ENCODE assay signal across 19 cellular contexts in genomic region chr13:85616275-85616674, GRCh38.
A peak's percentile ranks its signal among the peaks of the same experiment; 100 is the strongest.
DNase-seq lines count a peak whose midpoint lies in the region; ATAC-seq, FAIRE-seq and TF ChIP-seq lines count a peak whose summit lies in the region.
"Had no signal": no experiment of that assay in that cellular context is flagged by ENCODE, and none has a peak within 500 bp of the region (broad histone marks: within the 10 kb centered on the region; RNA-seq: fewer than 3 reads in every experiment).

No MANE protein-coding gene starts in this region.

- WGBS in A549 (ENCODE audit: missing lambda C conversion rate), result 48% methylated on average over 2 of the region's 2 CpGs
- 46 to 68% methylated on average over 2 of the region's 2 CpGs for WGBS in esophagus squamous epithelium, 2 donors

- H3K4me1 ChIP-seq in A549 (no peaks in the 10 kb centered on the region), colonic mucosa (no peaks in the 10 kb centered on the region), esophagus squamous epithelium (no peaks in the 10 kb centered on the region)
- H3K4me1 ChIP-seq: BLaER1, Peyer's patch had no signal

- H3K36me3 ChIP-seq in colonic mucosa (no peaks in the 10 kb centered on the region), esophagus squamous epithelium (no peaks in the 10 kb centered on the region)
- H3K36me3 ChIP-seq: BLaER1, Peyer's patch had no signal

- CTCF ChIA-PET in A549 (lab: Yijun Ruan, JAX), result no interaction called here

- H3K4me2 ChIP-seq in A549, result no peak overlapping the region
- H3K4me2 ChIP-seq: BLaER1, SK-N-SH had no signal

- no peak for TF ChIP-seq EP300 in A549 (IDR thresholded peaks at IDR 0.05)

- intact Hi-C loops in colonic mucosa (cut with DNase I) (no loop called here), esophagus squamous epithelium (cut with DNase I) (no loop called here)

- FAIRE-seq in A549 (lab: Jason Lieb, UNC), result no peak

- ATAC-seq in A549 (no peak), esophagus mucosa (peak; percentile 69), HG02678 (IDR thresholded peaks at IDR 0.05; ENCODE audit: unreplicated experiment) (no peak)

- H3K4me1 Mint-ChIP-seq in HFFc6 (ENCODE audit: low read depth), result peaks cover 17% of the 10 kb centered on the region
- H3K4me1 Mint-ChIP-seq: CD4-positive, alpha-beta memory T cell had no signal

- H3K36me3 Mint-ChIP-seq in HFFc6 (ENCODE audit: low read depth), result peaks cover 11% of the 10 kb centered on the region; the same call in 1 of the 2 replicates
- H3K36me3 Mint-ChIP-seq: CD4-positive, alpha-beta memory T cell had no signal

- POLR2A ChIA-PET in A549 (lab: Yijun Ruan, JAX), result no interaction called here

- TF ChIP-seq CTCF in A549 (IDR thresholded peaks at IDR 0.05) (no peak), HFFc6 (IDR thresholded peaks at IDR 0.05) (no peak), colonic mucosa (IDR thresholded peaks at IDR 0.05) (no peak), esophagus squamous epithelium (IDR thresholded peaks at IDR 0.05) (no peak)

- H3K9ac ChIP-seq in colonic mucosa (ENCODE audit: low read depth in 2 of 2, low read length in 2 of 2), result no peak overlapping the region
- H3K9ac ChIP-seq: BLaER1, SK-N-SH had no signal

- H3K4me3 ChIP-seq in A549, result no peak overlapping the region
- no peak overlapping the region for H3K4me3 ChIP-seq in colonic mucosa
- no peak overlapping the region for H3K4me3 ChIP-seq in esophagus squamous epithelium
- H3K4me3 ChIP-seq: BLaER1, Peyer's patch had no signal

- H3K27ac ChIP-seq in A549 (no peak overlapping the region), colonic mucosa (no peak overlapping the region), esophagus squamous epithelium (no peak overlapping the region)
- H3K27ac ChIP-seq: BLaER1, Peyer's patch had no signal

- peak overlapping the region; percentile 77; the same call in 1 of the 2 replicates for H3K27ac Mint-ChIP-seq in HFFc6
- H3K27ac Mint-ChIP-seq: CD4-positive, alpha-beta memory T cell had no signal

- H3K9me3 ChIP-seq in A549 (no peaks in the 10 kb centered on the region), colonic mucosa (no peaks in the 10 kb centered on the region), esophagus squamous epithelium (no peaks in the 10 kb centered on the region)
- H3K9me3 ChIP-seq: BLaER1, Peyer's patch, SK-N-SH had no signal

- no peak for DNase-seq in A549 (ENCODE audit: low read depth in 1 of 2, low spot score in 1 of 2)
- DNase-seq in HFFc6, result no peak
- peak; percentile 52 for DNase-seq in RKO (ENCODE audit: low spot score)
- no peak for DNase-seq in colonic mucosa
- DNase-seq in esophagus squamous epithelium (lab: John Stamatoyannopoulos, UW), result no peak
- DNase-seq: CD4-positive, alpha-beta memory T cell; DMS79; KG1; NCI-H1048; NCI-H1436 treated with DMSO at 0.1 percent for 48 hours; NCI-H2029 treated with DMSO at 0.1 percent for 48 hours; NCI-H2171; NCI-H446; Peyer's patch; SHP77; SK-N-SH had no signal

- H3K27me3 Mint-ChIP-seq in HFFc6 (ENCODE audit: insufficient read depth), result no peaks in the 10 kb centered on the region
- H3K27me3 Mint-ChIP-seq: CD4-positive, alpha-beta memory T cell had no signal

- no peak for TF ChIP-seq POLR2A in A549 (IDR thresholded peaks at IDR 0.05; ENCODE audit: low read length)
- TF ChIP-seq POLR2A in esophagus squamous epithelium (IDR thresholded peaks at IDR 0.05), result no peak

- TF ChIP-seq RAD21 in A549 (conservative IDR thresholded peaks at IDR 0.05 in 1 of 2, IDR thresholded peaks at IDR 0.05 in 1 of 2), result no peak

- no peaks in the 10 kb centered on the region for H3K27me3 ChIP-seq in colonic mucosa
- H3K27me3 ChIP-seq in esophagus squamous epithelium, result no peaks in the 10 kb centered on the region
- H3K27me3 ChIP-seq: BLaER1, Peyer's patch had no signal

- peaks cover 9% of the 10 kb centered on the region for H3K9me3 Mint-ChIP-seq in HFFc6

- no peak overlapping the region for H3K4me3 Mint-ChIP-seq in HFFc6
- H3K4me3 Mint-ChIP-seq: CD4-positive, alpha-beta memory T cell had no signal

TF ChIP-seq in A549, 52 proteins besides CTCF, POLR2A, EP300 and RAD21:
- TF ChIP-seq FOSL2 (IDR thresholded peaks at IDR 0.05) (no peak), FOSL2 (CRISPR knock-in tag; IDR thresholded peaks at IDR 0.05) (peak; percentile 43; the same call in 1 of the 2 replicates), TFCP2L1 (CRISPR knock-in tag; IDR thresholded peaks at IDR 0.05) (no peak), MAFK (IDR thresholded peaks at IDR 0.05; ENCODE audit: partially characterized antibody) (peak; percentile 88), POLR2AphosphoS2 (conservative IDR thresholded peaks at IDR 0.05; ENCODE audit: low read length) (no peak)
